ENCODE assay signal across 10 cellular contexts in genomic region chr15:57220220-57220619, GRCh38.
DNase-seq lines count a peak whose midpoint lies in the region; ATAC-seq, FAIRE-seq and TF ChIP-seq lines count a peak whose summit lies in the region.
"Had no signal": no experiment of that assay in that cellular context is flagged by ENCODE, and none has a peak within 500 bp of the region (broad histone marks: within the 10 kb centered on the region; RNA-seq: fewer than 3 reads in every experiment).

No MANE protein-coding gene starts in this region.

- H3K27me3 ChIP-seq in astrocyte (ENCODE audit: insufficient read depth, low read length) (no peaks in the 10 kb centered on the region), spleen (replicated peaks in 1 of 7) (no peaks in the 10 kb centered on the region)

- FAIRE-seq in astrocyte (lab: Jason Lieb, UNC) = peak; percentile 49

- no peaks in the 10 kb centered on the region for H3K9me3 ChIP-seq in astrocyte (ENCODE audit: insufficient read depth, low read depth, low read length)
- no peaks in the 10 kb centered on the region for H3K9me3 ChIP-seq in mucosa of descending colon
- H3K9me3 ChIP-seq in spleen = no peaks in the 10 kb centered on the region

- no peak for TF ChIP-seq POLR2A in spleen (IDR thresholded peaks at IDR 0.05)

- H3K36me3 ChIP-seq in astrocyte (ENCODE audit: insufficient read depth, low read length) (no peaks in the 10 kb centered on the region), mucosa of descending colon (ENCODE audit: low read depth) (no peaks in the 10 kb centered on the region), spleen (no peaks in the 10 kb centered on the region)

- peak overlapping the region; percentile 71 for H3K9ac ChIP-seq in astrocyte (ENCODE audit: low read length)

- peak overlapping the region; percentile 58 for H3K27ac Mint-ChIP-seq in astrocyte (ENCODE audit: unreplicated experiment)

- H2AFZ ChIP-seq in astrocyte (ENCODE audit: low read depth, low read length) = no peak overlapping the region

- WGBS in spleen, 5 donors = 55 to 68% (median 62%) methylated on average over 1 of the region's 1 CpG

- DNase-seq in AG10803 (ENCODE audit: low read depth) = peak; percentile 94
- peak; percentile 89 for DNase-seq in HCEC 1CT
- DNase-seq in astrocyte (ENCODE audit: low read depth) = peak; percentile 71
- DNase-seq in kidney tubule cell (ENCODE audit: low spot score) = peak; percentile 15
- DNase-seq in mucosa of descending colon = no peak
- DNase-seq in Kasumi-1 (lab: John Stamatoyannopoulos, UW) = no peak
- no peak for DNase-seq in spleen
- no peak for DNase-seq in NCI-H1436 (lab: John Stamatoyannopoulos, UW)
- DNase-seq: activated effector memory CD4-positive, alpha-beta T cell treated with Interleukin-2 at 50 U/mL for 16 hours; occipital lobe had no signal

- peaks cover 74% of the 10 kb centered on the region for H3K79me2 ChIP-seq in astrocyte (ENCODE audit: insufficient read depth, low read length)

- peak overlapping the region; percentile 73 for H3K4me3 Mint-ChIP-seq in astrocyte (ENCODE audit: unreplicated experiment)

- peak overlapping the region; percentile 78 for H3K4me3 ChIP-seq in AG10803 (ENCODE audit: low read length)
- peak overlapping the region; percentile 65 for H3K4me3 ChIP-seq in astrocyte (ENCODE audit: insufficient read depth, low read depth, low read length)
- no peak overlapping the region for H3K4me3 ChIP-seq in mucosa of descending colon
- H3K4me3 ChIP-seq in spleen = no peak overlapping the region

- no peaks in the 10 kb centered on the region for H3K36me3 Mint-ChIP-seq in astrocyte (ENCODE audit: low read depth, unreplicated experiment)

- H3K4me1 Mint-ChIP-seq in astrocyte (ENCODE audit: low read depth, unreplicated experiment) = peaks cover 50% of the 10 kb centered on the region

- H3K4me1 ChIP-seq in astrocyte (ENCODE audit: insufficient read depth, low read length) = peaks cover 48% of the 10 kb centered on the region
- no peaks in the 10 kb centered on the region for H3K4me1 ChIP-seq in mucosa of descending colon (ENCODE audit: low read depth)
- H3K4me1 ChIP-seq in spleen = peaks cover 6 to 76% (median 36%) of the 10 kb centered on the region in 6 donors

- no peaks in the 10 kb centered on the region for H3K27me3 Mint-ChIP-seq in astrocyte (ENCODE audit: low read depth, unreplicated experiment)

- ATAC-seq in mucosa of descending colon = no peak

- TF ChIP-seq CTCF in AG10803 (conservative IDR thresholded peaks at IDR 0.05; ENCODE audit: low read length) (no peak), astrocyte (IDR thresholded peaks at IDR 0.05; ENCODE audit: insufficient read depth, low read depth, low read length) (no peak), mucosa of descending colon (IDR thresholded peaks at IDR 0.05) (no peak), spleen (IDR thresholded peaks at IDR 0.05 in 8 of 11, conservative IDR thresholded peaks at IDR 0.05 in 3 of 11) (no peak)

- no peaks in the 10 kb centered on the region for H4K20me1 ChIP-seq in astrocyte (ENCODE audit: insufficient read depth, low read length)

- intact Hi-C loops in mucosa of descending colon (cut with DNase I, micrococcal nuclease) (no loop called here), spleen (cut with DNase I; ENCODE audit: low total_unique reads) (no loop called here)

- H3K27ac ChIP-seq in astrocyte (ENCODE audit: low read depth, low read length) = peak overlapping the region; percentile 67
- H3K27ac ChIP-seq in spleen = no peak overlapping the region

- H3K4me2 ChIP-seq in astrocyte (ENCODE audit: low read length) = peak overlapping the region; percentile 79

- no peaks in the 10 kb centered on the region for H3K9me3 Mint-ChIP-seq in astrocyte (ENCODE audit: unreplicated experiment)

Comparison
In these comparisons a context has a peak if more than half of its experiments do, and no peak if none do; other contexts are left out.
1. DNase-seq: peak in AG10803 (single experiment), HCEC 1CT (single experiment), astrocyte (single experiment) and kidney tubule cell (single experiment); none in mucosa of descending colon (0 of 3), Kasumi-1 (0 of 2), spleen (single experiment) and NCI-H1436 (single experiment).
2. H3K4me3 ChIP-seq: peak in AG10803 (single experiment) and astrocyte (single experiment); none in mucosa of descending colon (single experiment) and spleen (0 of 8).